8 cellular contexts compared by ENCODE assay signal in the genomic region with DNA sequence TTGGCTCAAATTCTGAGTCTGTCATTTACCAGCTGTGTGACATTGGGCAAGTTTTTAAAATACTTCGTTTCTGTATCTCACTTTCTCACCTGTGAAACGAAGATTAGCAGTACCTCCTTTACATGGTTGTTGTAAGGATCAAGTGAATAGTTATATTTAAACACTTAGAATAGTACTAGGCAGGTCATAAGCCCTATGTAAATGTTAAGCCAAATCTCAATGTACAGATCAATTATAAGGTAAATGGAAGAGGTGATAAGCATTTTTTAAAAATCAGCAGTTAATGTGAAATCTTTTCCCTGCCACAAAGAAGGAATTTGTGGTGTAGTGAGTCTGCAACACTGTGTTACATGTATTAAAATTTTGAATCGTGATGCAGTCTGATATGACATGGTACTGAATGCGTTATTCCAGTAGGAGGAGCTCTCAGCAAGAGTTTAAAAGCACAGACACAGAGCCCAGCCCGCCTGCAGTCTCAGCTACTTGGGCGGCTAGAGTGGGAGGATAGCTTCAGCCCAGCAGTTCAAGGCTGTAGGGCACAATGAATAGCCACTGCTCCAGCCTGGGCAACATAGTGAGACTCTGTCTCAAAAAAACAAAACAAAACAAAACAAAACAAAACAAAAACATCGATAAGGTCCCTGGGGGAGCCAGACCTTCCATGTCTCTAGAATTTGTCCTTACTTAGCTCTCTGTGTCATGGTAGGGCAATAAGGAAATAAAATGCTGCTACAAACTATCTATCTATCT. TPM values are rescaled to one million over a fixed set of nuclear protein-coding genes. Genes with fewer than 3 reads are reported as not detected.
DNase-seq lines count a peak whose midpoint lies in the region; ATAC-seq, FAIRE-seq and TF ChIP-seq lines count a peak whose summit lies in the region.

No MANE protein-coding gene starts in this region.

- ATAC-seq in GM18505 (IDR thresholded peaks at IDR 0.05; ENCODE audit: unreplicated experiment) (peak; percentile 68), HG02938 (IDR thresholded peaks at IDR 0.05; ENCODE audit: unreplicated experiment) (peak; percentile 85), T-helper 17 cell (peak; percentile 99)

- H3K4me3 Mint-ChIP-seq in T-helper 17 cell (no peak overlapping the region), MCF 10A (ENCODE audit: unreplicated experiment) (no peak overlapping the region)

- BruUV-seq in MCF 10A (replicated peaks; lab: Mats Ljungman, UMichigan) = no TSS peak

- POLR2A ChIA-PET in AG04450 (lab: Yijun Ruan, JAX) (interaction anchor here (0.6 to 0.9 kb wide), 2 partner anchors 64 to 315 kb away, joined by 4 to 5 read pairs; no protein-coding TSS in a partner anchor), MCF 10A (lab: Yijun Ruan, JAX) (interaction anchor here (0.6 to 1.2 kb wide), 6 partner anchors 13 to 477 kb away, joined by 3 to 14 read pairs (median 4); a partner anchor contains a TSS)

- no peaks in the 10 kb centered on the region for H3K36me3 ChIP-seq in kidney (ENCODE audit: control insufficient read depth in 1 of 2, insufficient read depth in 2 of 2, low read length in 2 of 2)

- H3K27me3 ChIP-seq in AG04450 (ENCODE audit: control insufficient read depth, insufficient read depth, low read length) = no peaks in the 10 kb centered on the region

- H3K4me1 Mint-ChIP-seq in T-helper 17 cell (peaks cover 4% of the 10 kb centered on the region), MCF 10A (ENCODE audit: insufficient read depth, unreplicated experiment) (peaks cover 10% of the 10 kb centered on the region)

- intact Hi-C loops in MCF 10A (cut with micrococcal nuclease) (loop anchor here (1.0 to 5.0 kb wide), 3 partner anchors 391 to 758 kb away; no protein-coding TSS in a partner anchor), kidney (cut with DNase I) (loop anchor here (10.0 kb wide), 1 partner anchor 481 kb away; no protein-coding TSS in a partner anchor)

- no peak overlapping the region for H3K27ac ChIP-seq in AG04450 (ENCODE audit: low read depth, low read length)
- no peak overlapping the region for H3K27ac ChIP-seq in kidney (ENCODE audit: low read depth in 2 of 2, low read length in 2 of 2)

- peak; percentile 85 for TF ChIP-seq CTCF in AG04450 (IDR thresholded peaks at IDR 0.05; ENCODE audit: low read depth, low read length)
- peak; percentile 75 for TF ChIP-seq CTCF in MCF 10A (IDR thresholded peaks at IDR 0.05; ENCODE audit: unreplicated experiment)
- TF ChIP-seq CTCF in kidney (IDR thresholded peaks at IDR 0.05; ENCODE audit: borderline replicate concordance, extremely low read depth, insufficient read depth) = peak; percentile 70

- peak; percentile 53 for DNase-seq in AG04450 (ENCODE audit: low read depth, low spot score)
- peak; percentile 29 to 61 for DNase-seq in NCI-H187 (lab: John Stamatoyannopoulos, UW)
- peak in 1 of 3 donors; percentile 29 for DNase-seq in T-helper 17 cell
- DNase-seq in MCF 10A (ENCODE audit: unreplicated experiment) = peak; percentile 80
- DNase-seq in kidney = peak; percentile 82
- peak; percentile 61 for DNase-seq in stimulated activated CD4-positive, alpha-beta T cell treated with anti-CD3 and anti-CD28 coated beads, Interleukin-4, amount 100 ng/mL, for 24 hours

- peaks cover 5% of the 10 kb centered on the region for H3K9me3 ChIP-seq in AG04450 (ENCODE audit: control insufficient read depth, insufficient read depth, low read length)
- H3K9me3 ChIP-seq in T-helper 17 cell (ENCODE audit: control insufficient read depth, low read length, poor library complexity, severe bottlenecking) = no peaks in the 10 kb centered on the region
- no peaks in the 10 kb centered on the region for H3K9me3 ChIP-seq in kidney (ENCODE audit: control insufficient read depth in 1 of 2, low read length in 2 of 2)

- H3K36me3 Mint-ChIP-seq in T-helper 17 cell (ENCODE audit: low read depth) = no peaks in the 10 kb centered on the region
- H3K36me3 Mint-ChIP-seq in MCF 10A (ENCODE audit: insufficient read depth, unreplicated experiment) = peaks cover 3% of the 10 kb centered on the region

- TF ChIP-seq POLR2A in GM18505 (IDR thresholded peaks at IDR 0.05; ENCODE audit: borderline replicate concordance, extremely low read depth, insufficient read depth, insufficient read length) = no peak

- CTCF ChIA-PET in AG04450 (lab: Charles Lee) (interaction anchor here (0.6 to 5.3 kb wide), 42 partner anchors 10 to 655 kb away, joined by 3 to 97 read pairs (median 3); a partner anchor contains a TSS), MCF 10A (lab: Yijun Ruan, JAX) (interaction anchor here (0.5 to 4.9 kb wide), 42 partner anchors 9 to 757 kb away, joined by 3 to 62 read pairs (median 3); no protein-coding TSS in a partner anchor)

- H3K9me3 Mint-ChIP-seq in MCF 10A (ENCODE audit: unreplicated experiment) = no peaks in the 10 kb centered on the region

- no peaks in the 10 kb centered on the region for H3K27me3 Mint-ChIP-seq in T-helper 17 cell
- H3K27me3 Mint-ChIP-seq in MCF 10A (ENCODE audit: insufficient read depth, unreplicated experiment) = no peaks in the 10 kb centered on the region

- H3K27ac Mint-ChIP-seq in T-helper 17 cell = no peak overlapping the region
- H3K27ac Mint-ChIP-seq in MCF 10A (ENCODE audit: low read depth, unreplicated experiment) = no peak overlapping the region

- no peak for FAIRE-seq in kidney (lab: Jason Lieb, UNC)

- H3K9ac ChIP-seq in kidney (ENCODE audit: low read length in 2 of 2) = no peak overlapping the region

- no peak overlapping the region for H3K4me3 ChIP-seq in AG04450 (ENCODE audit: low read depth, low read length)
- no peak overlapping the region for H3K4me3 ChIP-seq in kidney (ENCODE audit: low read length in 2 of 2)

- H3K4me1 ChIP-seq in kidney (ENCODE audit: control insufficient read depth in 1 of 2, insufficient read depth in 1 of 2, low read depth in 1 of 2, low read length in 2 of 2) = no peaks in the 10 kb centered on the region

RNA-seq across cellular contexts. Expression of a gene that starts 46.0 kb away (rescaled TPM):
- polyA plus RNA-seq in AG04450 (2011; rRNA removed) (21.4 and 27.5 TPM in 2 replicates), kidney (ENCODE audit: insufficient read depth, low read depth, low replicate concordance) (42.0 TPM)
- polyA minus RNA-seq in AG04450 (2011; rRNA and poly(A)+ RNA removed) = 1.6 and 2.4 TPM in 2 replicates
- total RNA-seq in T-helper 17 cell (1 to 10 TPM; 5.7 to 5.9 TPM), MCF 10A (2022) (29.5 and 36.8 TPM in 2 replicates), kidney (23.3 TPM)

RNA-seq across cellular contexts. Expression of a gene that starts 46.0 kb away (rescaled TPM):
- polyA plus RNA-seq in AG04450 (2011; rRNA removed) (11.2 and 14.5 TPM in 2 replicates), kidney (ENCODE audit: insufficient read depth, low read depth, low replicate concordance) (5.8 TPM)
- 11.1 and 13.9 TPM in 2 replicates for polyA minus RNA-seq in AG04450 (2011; rRNA and poly(A)+ RNA removed)
- total RNA-seq in T-helper 17 cell (1 to 10 TPM; 2.4 to 3.2 TPM), MCF 10A (2022) (5.3 and 7.4 TPM in 2 replicates), kidney (6.7 TPM)
